ENCODE assay signal across 1 cellular context in genomic region chr1:23777979-23778814, GRCh38.
A peak's percentile ranks its signal among the peaks of the same experiment; 100 is the strongest.
TF ChIP-seq lines count a peak whose summit lies in the region.

PITHD1 (plus strand) TSS chr1:23778418; CDS start chr1:23778516, 98 bp downstream.

TF ChIP-seq in HepG2, 621 proteins besides CTCF, POLR2A, EP300 and RAD21 (continued from another document and continues in another):
- TF ChIP-seq CEBPZ (IDR thresholded peaks at IDR 0.05; ENCODE audit: low read length) (no peak), RARG (CRISPR knock-in tag; IDR thresholded peaks at IDR 0.05; ENCODE audit: low read depth) (no peak), SIN3B (IDR thresholded peaks at IDR 0.05; ENCODE audit: low read length) (peak; percentile 65), ZNF710 (CRISPR knock-in tag; IDR thresholded peaks at IDR 0.05; ENCODE audit: borderline replicate concordance) (peak; percentile 84), IRX3 (CRISPR knock-in tag; IDR thresholded peaks at IDR 0.05; ENCODE audit: borderline replicate concordance, low read depth) (no peak), YEATS4 (CRISPR knock-in tag; IDR thresholded peaks at IDR 0.05; ENCODE audit: borderline replicate concordance) (peak; percentile 55; the same call in 1 of the 2 replicates), ZNF180 (CRISPR knock-in tag; IDR thresholded peaks at IDR 0.05; ENCODE audit: borderline replicate concordance, low read depth) (no peak), CENPX (CRISPR knock-in tag; IDR thresholded peaks at IDR 0.05) (no peak), ARNTL (CRISPR knock-in tag; IDR thresholded peaks at IDR 0.05) (0 out of 2 replicates have a peak, but pooled peaks have one; percentile 38), ZNF768 (CRISPR knock-in tag; IDR thresholded peaks at IDR 0.05) (peak; percentile 54; the same call in 1 of the 2 replicates), HCFC1 (IDR thresholded peaks at IDR 0.05; ENCODE audit: low read depth, low read length) (no peak), BRF2 (CRISPR knock-in tag; IDR thresholded peaks at IDR 0.05) (no peak), SALL1 (CRISPR knock-in tag; IDR thresholded peaks at IDR 0.05) (peak; percentile 80), MAFG (CRISPR knock-in tag; IDR thresholded peaks at IDR 0.05) (no peak), CHCHD3 (CRISPR knock-in tag; IDR thresholded peaks at IDR 0.05) (no peak), TRIM22 (IDR thresholded peaks at IDR 0.05) (no peak), ZNF83 (CRISPR knock-in tag; IDR thresholded peaks at IDR 0.05; ENCODE audit: borderline replicate concordance) (no peak), ZSCAN9 (CRISPR knock-in tag; IDR thresholded peaks at IDR 0.05; ENCODE audit: borderline replicate concordance) (peak; percentile 24; the same call in 1 of the 2 replicates), BCL6 (CRISPR knock-in tag; IDR thresholded peaks at IDR 0.05) (no peak), ZNF333 (CRISPR knock-in tag; IDR thresholded peaks at IDR 0.05; ENCODE audit: borderline replicate concordance) (no peak; the same call in 1 of the 2 replicates), ATF6 (CRISPR knock-in tag; conservative IDR thresholded peaks at IDR 0.05) (0 out of 2 replicates have a peak, but pooled peaks have one; percentile 65), MLX (CRISPR knock-in tag; IDR thresholded peaks at IDR 0.05) (no peak), ZGPAT (CRISPR knock-in tag; IDR thresholded peaks at IDR 0.05) (peak; percentile 72), ZNF780A (CRISPR knock-in tag; IDR thresholded peaks at IDR 0.05) (no peak), ZMYM3 (CRISPR knock-in tag; IDR thresholded peaks at IDR 0.05) (no peak), ZNF501 (CRISPR knock-in tag; IDR thresholded peaks at IDR 0.05) (peak; percentile 61), ZBTB7A (CRISPR knock-in tag; IDR thresholded peaks at IDR 0.05) (no peak), PREB (CRISPR knock-in tag; IDR thresholded peaks at IDR 0.05) (0 out of 2 replicates have a peak, but pooled peaks have one; percentile 43), ZFP90 (CRISPR knock-in tag; IDR thresholded peaks at IDR 0.05; ENCODE audit: borderline replicate concordance) (peak; percentile 22; the same call in 1 of the 2 replicates), CHD4 (IDR thresholded peaks at IDR 0.05; ENCODE audit: borderline replicate concordance, low read length) (no peak), GATAD2A (CRISPR knock-in tag; IDR thresholded peaks at IDR 0.05) (peak; percentile 60; the same call in 1 of the 2 replicates), GATAD1 (CRISPR knock-in tag; IDR thresholded peaks at IDR 0.05) (peak; percentile 89), ZMYM4 (CRISPR knock-in tag; IDR thresholded peaks at IDR 0.05) (0 out of 2 replicates have a peak, but pooled peaks have one; percentile 13), MAF1 (CRISPR knock-in tag; IDR thresholded peaks at IDR 0.05; ENCODE audit: borderline replicate concordance) (no peak), PHF21A (CRISPR knock-in tag; IDR thresholded peaks at IDR 0.05) (no peak), ZSCAN25 (CRISPR knock-in tag; IDR thresholded peaks at IDR 0.05) (no peak), ERF (CRISPR knock-in tag; IDR thresholded peaks at IDR 0.05) (peak; percentile 78; the same call in 1 of the 2 replicates), HOXA7 (CRISPR knock-in tag; IDR thresholded peaks at IDR 0.05) (no peak), ZMYM2 (CRISPR knock-in tag; IDR thresholded peaks at IDR 0.05) (no peak), MXI1 (IDR thresholded peaks at IDR 0.05; ENCODE audit: borderline replicate concordance, low read depth, low read length) (peak; percentile 70; the same call in 2 of the 3 replicates), PHB2 (IDR thresholded peaks at IDR 0.05; ENCODE audit: partially characterized antibody) (no peak), ZNF276 (CRISPR knock-in tag; IDR thresholded peaks at IDR 0.05; ENCODE audit: low read depth) (no peak), CENPBD1 (CRISPR knock-in tag; IDR thresholded peaks at IDR 0.05; ENCODE audit: borderline replicate concordance, low read depth) (no peak; the same call in 1 of the 2 replicates), ZNF136 (CRISPR knock-in tag; IDR thresholded peaks at IDR 0.05; ENCODE audit: low read depth) (no peak), TFDP2 (CRISPR knock-in tag; IDR thresholded peaks at IDR 0.05) (peak; percentile 69), MAFF (IDR thresholded peaks at IDR 0.05; ENCODE audit: low read depth, low read length) (no peak), ELF1 (CRISPR knock-in tag; IDR thresholded peaks at IDR 0.05) (0 out of 2 replicates have a peak, but pooled peaks have one; percentile 32), ZNF230 (CRISPR knock-in tag; IDR thresholded peaks at IDR 0.05) (0 out of 2 replicates have a peak, but pooled peaks have one; percentile 38), ETV5 (CRISPR knock-in tag; IDR thresholded peaks at IDR 0.05; ENCODE audit: borderline replicate concordance) (peak; percentile 53), SRF (IDR thresholded peaks at IDR 0.05; ENCODE audit: low read depth, low read length) (no peak), ZMAT5 (CRISPR knock-in tag; IDR thresholded peaks at IDR 0.05; ENCODE audit: borderline replicate concordance, low read depth) (no peak)
